Comparison of ENCODE assay signal across 1 cellular context in the genomic region with DNA sequence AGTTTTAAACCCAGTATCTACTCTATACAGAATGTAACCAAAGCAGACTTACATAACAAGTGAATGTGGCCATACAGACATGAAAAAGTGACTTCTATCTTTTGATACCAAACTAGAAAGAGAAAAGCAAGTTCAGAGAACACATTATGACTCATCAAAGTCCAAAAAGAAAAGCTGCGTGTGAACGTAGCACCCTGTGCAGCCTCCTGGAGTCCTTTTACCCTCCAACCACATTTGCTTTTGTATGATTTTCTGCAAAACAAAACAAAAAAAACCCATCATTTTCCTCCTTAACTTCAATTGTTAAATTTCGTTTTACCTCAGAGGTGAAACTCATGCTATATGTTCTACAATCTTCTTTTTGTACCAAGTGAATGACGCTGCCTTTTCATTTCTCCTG.
TF ChIP-seq lines count a peak whose summit lies in the region.

No MANE protein-coding gene starts in this region.

TF ChIP-seq in K562, 482 proteins besides CTCF, POLR2A, EP300 and RAD21 (continued from another document):
- TF ChIP-seq, protein P1, sequence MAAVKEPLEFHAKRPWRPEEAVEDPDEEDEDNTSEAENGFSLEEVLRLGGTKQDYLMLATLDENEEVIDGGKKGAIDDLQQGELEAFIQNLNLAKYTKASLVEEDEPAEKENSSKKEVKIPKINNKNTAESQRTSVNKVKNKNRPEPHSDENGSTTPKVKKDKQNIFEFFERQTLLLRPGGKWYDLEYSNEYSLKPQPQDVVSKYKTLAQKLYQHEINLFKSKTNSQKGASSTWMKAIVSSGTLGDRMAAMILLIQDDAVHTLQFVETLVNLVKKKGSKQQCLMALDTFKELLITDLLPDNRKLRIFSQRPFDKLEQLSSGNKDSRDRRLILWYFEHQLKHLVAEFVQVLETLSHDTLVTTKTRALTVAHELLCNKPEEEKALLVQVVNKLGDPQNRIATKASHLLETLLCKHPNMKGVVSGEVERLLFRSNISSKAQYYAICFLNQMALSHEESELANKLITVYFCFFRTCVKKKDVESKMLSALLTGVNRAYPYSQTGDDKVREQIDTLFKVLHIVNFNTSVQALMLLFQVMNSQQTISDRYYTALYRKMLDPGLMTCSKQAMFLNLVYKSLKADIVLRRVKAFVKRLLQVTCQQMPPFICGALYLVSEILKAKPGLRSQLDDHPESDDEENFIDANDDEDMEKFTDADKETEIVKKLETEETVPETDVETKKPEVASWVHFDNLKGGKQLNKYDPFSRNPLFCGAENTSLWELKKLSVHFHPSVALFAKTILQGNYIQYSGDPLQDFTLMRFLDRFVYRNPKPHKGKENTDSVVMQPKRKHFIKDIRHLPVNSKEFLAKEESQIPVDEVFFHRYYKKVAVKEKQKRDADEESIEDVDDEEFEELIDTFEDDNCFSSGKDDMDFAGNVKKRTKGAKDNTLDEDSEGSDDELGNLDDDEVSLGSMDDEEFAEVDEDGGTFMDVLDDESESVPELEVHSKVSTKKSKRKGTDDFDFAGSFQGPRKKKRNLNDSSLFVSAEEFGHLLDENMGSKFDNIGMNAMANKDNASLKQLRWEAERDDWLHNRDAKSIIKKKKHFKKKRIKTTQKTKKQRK (IDR thresholded peaks at IDR 0.05; ENCODE audit: borderline replicate concordance, low read depth, low read length), result no peak
- TF ChIP-seq ZMIZ1 (IDR thresholded peaks at IDR 0.05; ENCODE audit: low read depth in 2 of 2, low read length in 2 of 2) (no peak), GTF3C2 (IDR thresholded peaks at IDR 0.05; ENCODE audit: borderline replicate concordance, extremely low read depth, insufficient read length) (no peak), ZNF395 (CRISPR knock-in tag; IDR thresholded peaks at IDR 0.05) (no peak), ZBTB7A (IDR thresholded peaks at IDR 0.05; ENCODE audit: borderline replicate concordance, control insufficient read depth, low read depth, low read length) (no peak), GATAD2A (IDR thresholded peaks at IDR 0.05) (no peak), CBFA2T2 (conservative IDR thresholded peaks at IDR 0.05) (0 out of 2 replicates have a peak, but pooled peaks have one; percentile 20), FOSL1 (tag; conservative IDR thresholded peaks at IDR 0.05) (peak; percentile 16; the same call in 1 of the 2 replicates), DNMT1 (IDR thresholded peaks at IDR 0.05) (no peak), SRSF7 (optimal IDR thresholded peaks at IDR 0.05; ENCODE audit: low read depth, low read length) (no peak), PTTG1 (tag; IDR thresholded peaks at IDR 0.05; ENCODE audit: low read depth) (no peak), ZBTB17 (CRISPR knock-in tag; IDR thresholded peaks at IDR 0.05) (no peak), ARID1B (IDR thresholded peaks at IDR 0.05) (peak; percentile 23; the same call in 1 of the 2 replicates), NCOA1 (IDR thresholded peaks at IDR 0.05; ENCODE audit: low read depth) (no peak), TEAD4 (IDR thresholded peaks at IDR 0.05; ENCODE audit: low read length) (peak; percentile 16; the same call in 1 of the 2 replicates), TEAD4 (CRISPR knock-in tag; IDR thresholded peaks at IDR 0.05; ENCODE audit: borderline replicate concordance) (no peak), ZNF644 (tag; IDR thresholded peaks at IDR 0.05; ENCODE audit: low read depth) (no peak), TSC22D4 (tag; IDR thresholded peaks at IDR 0.05) (no peak)
- TF ChIP-seq, protein P2, sequence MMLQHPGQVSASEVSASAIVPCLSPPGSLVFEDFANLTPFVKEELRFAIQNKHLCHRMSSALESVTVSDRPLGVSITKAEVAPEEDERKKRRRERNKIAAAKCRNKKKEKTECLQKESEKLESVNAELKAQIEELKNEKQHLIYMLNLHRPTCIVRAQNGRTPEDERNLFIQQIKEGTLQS (IDR thresholded peaks at IDR 0.05), result peak; percentile 75
- TF ChIP-seq, protein P2 (CRISPR knock-in tag; conservative IDR thresholded peaks at IDR 0.05), result no peak
- TF ChIP-seq, protein P3, sequence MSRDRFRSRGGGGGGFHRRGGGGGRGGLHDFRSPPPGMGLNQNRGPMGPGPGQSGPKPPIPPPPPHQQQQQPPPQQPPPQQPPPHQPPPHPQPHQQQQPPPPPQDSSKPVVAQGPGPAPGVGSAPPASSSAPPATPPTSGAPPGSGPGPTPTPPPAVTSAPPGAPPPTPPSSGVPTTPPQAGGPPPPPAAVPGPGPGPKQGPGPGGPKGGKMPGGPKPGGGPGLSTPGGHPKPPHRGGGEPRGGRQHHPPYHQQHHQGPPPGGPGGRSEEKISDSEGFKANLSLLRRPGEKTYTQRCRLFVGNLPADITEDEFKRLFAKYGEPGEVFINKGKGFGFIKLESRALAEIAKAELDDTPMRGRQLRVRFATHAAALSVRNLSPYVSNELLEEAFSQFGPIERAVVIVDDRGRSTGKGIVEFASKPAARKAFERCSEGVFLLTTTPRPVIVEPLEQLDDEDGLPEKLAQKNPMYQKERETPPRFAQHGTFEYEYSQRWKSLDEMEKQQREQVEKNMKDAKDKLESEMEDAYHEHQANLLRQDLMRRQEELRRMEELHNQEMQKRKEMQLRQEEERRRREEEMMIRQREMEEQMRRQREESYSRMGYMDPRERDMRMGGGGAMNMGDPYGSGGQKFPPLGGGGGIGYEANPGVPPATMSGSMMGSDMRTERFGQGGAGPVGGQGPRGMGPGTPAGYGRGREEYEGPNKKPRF (IDR thresholded peaks at IDR 0.05; ENCODE audit: low read depth, low read length), result no peak
